In the genomic region with DNA sequence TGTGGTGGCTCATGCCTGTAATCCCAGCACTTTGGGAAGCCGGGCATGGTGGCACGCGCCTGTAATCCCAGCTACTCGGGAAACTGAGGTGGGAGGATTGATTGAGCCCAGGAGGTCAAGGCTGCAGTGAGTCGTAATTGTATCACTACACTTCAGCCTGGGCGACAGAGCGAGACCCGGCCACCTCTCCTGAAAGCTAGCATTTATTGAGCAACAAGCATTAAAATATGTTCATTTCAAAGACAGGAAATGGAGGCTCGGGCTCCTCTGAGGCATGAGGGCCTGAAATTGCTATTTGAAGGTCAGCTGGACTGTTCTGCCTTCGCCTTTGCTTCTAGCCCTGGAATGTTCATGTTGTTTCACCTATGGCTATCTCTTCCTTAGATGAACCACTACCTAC, we compare ENCODE assay signal across 17 cellular contexts. TPM values are rescaled to one million over a fixed set of nuclear protein-coding genes. Genes with fewer than 3 reads are reported as not detected.
"Had no signal": no experiment of that assay in that cellular context is flagged by ENCODE, and none has a peak within 500 bp of the region (broad histone marks: within the 10 kb centered on the region; RNA-seq: fewer than 3 reads in every experiment).

No MANE protein-coding gene starts in this region.

- ATAC-seq: body of pancreas; left lobe of liver; stimulated activated naive CD8-positive, alpha-beta T cell treated with anti-CD3 and anti-CD28 coated beads, Interleukin-15, Interleukin-2, amounts not matched to agents 100 U/mL and 50 U/mL, for 24 hours; upper lobe of right lung had no signal

- H3K4me3 ChIP-seq: body of pancreas, sigmoid colon, upper lobe of right lung had no signal

- H3K27me3 ChIP-seq: body of pancreas, sigmoid colon, upper lobe of right lung had no signal

- H3K9me3 ChIP-seq: body of pancreas, sigmoid colon, upper lobe of right lung had no signal

- DNase-seq: activated CD4-positive, CD25-positive, alpha-beta regulatory T cell; activated naive CD4-positive, alpha-beta T cell treated with anti-CD3 and anti-CD28 coated beads, Interleukin-2, amount 50 U/mL, for 16 hours; amniotic stem cell; body of pancreas; dermis blood vessel endothelial cell; head of caudate nucleus; sigmoid colon; stimulated activated CD4-positive, alpha-beta T cell treated with anti-CD3 and anti-CD28 coated beads, Interleukin-2, amount 100 ng/mL, for 48 hours; stimulated activated naive CD8-positive, alpha-beta T cell treated with anti-CD3 and anti-CD28 coated beads, Interleukin-15, Interleukin-2, amounts not matched to agents 100 U/mL and 50 U/mL, for 24 hours; T-helper 1 cell; upper lobe of right lung had no signal

- H3K4me1 ChIP-seq: body of pancreas, sigmoid colon, upper lobe of right lung had no signal

- H3K27ac ChIP-seq: body of pancreas, sigmoid colon, upper lobe of right lung had no signal

RNA-seq across cellular contexts. Expression of a gene that starts 34.5 kb away (rescaled TPM):
- total RNA-seq: activated T-helper 2 cell treated with anti-CD3 and anti-CD28 coated beads, Interferon-gamma antibody, Interleukin-2, Interleukin-4, amounts not matched to agents 10 μg/mL and 5 μg/mL and 100 μg/mL, durations not matched to agents 14 hours and 24 hours and 36 hours; body of pancreas; epithelial cell of proximal tubule; left lobe of liver; osteoblast; pulmonary artery endothelial cell; sigmoid colon; temporal lobe; upper lobe of right lung had no signal
